ENCODE assay signal across 8 cellular contexts in the genomic region with DNA sequence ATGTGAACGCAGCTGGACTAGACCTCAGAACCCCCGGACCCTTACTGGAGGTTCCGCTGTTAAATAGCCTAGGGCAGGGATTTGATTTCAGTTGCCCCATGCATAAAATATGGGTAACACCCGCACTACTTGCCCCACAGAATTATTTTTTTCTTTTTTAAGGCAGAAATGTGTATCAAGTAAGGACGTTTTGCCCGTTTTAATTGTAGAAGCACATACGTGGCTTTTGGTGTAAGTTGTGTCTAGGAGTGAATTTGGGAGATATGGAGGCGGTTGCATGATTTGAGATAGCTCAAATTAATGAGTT. TPM values are rescaled to one million over a fixed set of nuclear protein-coding genes. Genes with fewer than 3 reads are reported as not detected.
DNase-seq lines count a peak whose midpoint lies in the region; ATAC-seq and TF ChIP-seq lines count a peak whose summit lies in the region.

No MANE protein-coding gene starts in this region.

- in situ Hi-C loops in brain microvascular endothelial cell (cut with HindIII; ENCODE audit: low pct_ligation_motif_present, low sequenced_read_pairs) (no loop called here), transverse colon (cut with MboI; ENCODE audit: low pct_ligation_motif_present in 1 of 4, low pct_unique_long_range_greater_than_20kb in 1 of 4, low sequenced_read_pairs in 3 of 4) (loop anchor here in 1 of 4 donors (25.0 kb wide), 1 partner anchor 862 kb away; a partner anchor contains a TSS)

- H3K4me3 Mint-ChIP-seq in CD14-positive monocyte = peak overlapping the region; percentile 95

- H3K27me3 Mint-ChIP-seq in CD14-positive monocyte (ENCODE audit: low read depth in 3 of 3) = peaks cover 0 to 2% (median 0%) of the 10 kb centered on the region in 3 donors

- H3K4me3 ChIP-seq in brain microvascular endothelial cell (ENCODE audit: low read depth, low read length) = peak overlapping the region; percentile 87
- H3K4me3 ChIP-seq in lower lobe of right lung = peak overlapping the region; percentile 76
- H3K4me3 ChIP-seq in transverse colon = peak overlapping the region; percentile 42 to 85 (median 68)

- TF ChIP-seq CTCF in CD14-positive monocyte (IDR thresholded peaks at IDR 0.05) = no peak
- TF ChIP-seq CTCF in brain microvascular endothelial cell (IDR thresholded peaks at IDR 0.05; ENCODE audit: low read depth, low read length, missing control alignments) = no peak
- no peak for TF ChIP-seq CTCF in lower lobe of right lung (IDR thresholded peaks at IDR 0.05)
- no peak for TF ChIP-seq CTCF in transverse colon (IDR thresholded peaks at IDR 0.05)

- ATAC-seq in HG02943 (IDR thresholded peaks at IDR 0.05; ENCODE audit: low read depth, unreplicated experiment) (peak; percentile 4), lower lobe of right lung (peak in 1 of 2 donors; percentile 16), HG03469 (IDR thresholded peaks at IDR 0.05; ENCODE audit: unreplicated experiment) (no peak), GM18867 (IDR thresholded peaks at IDR 0.05; ENCODE audit: unreplicated experiment) (no peak)

- TF ChIP-seq POLR2A in transverse colon (IDR thresholded peaks at IDR 0.05) = no peak

- H3K36me3 ChIP-seq in brain microvascular endothelial cell (replicated peaks) (no peaks in the 10 kb centered on the region), lower lobe of right lung (no peaks in the 10 kb centered on the region), transverse colon (no peaks in the 10 kb centered on the region)

- H3K4me1 Mint-ChIP-seq in CD14-positive monocyte = peaks cover 46% of the 10 kb centered on the region

- H3K9me3 Mint-ChIP-seq in CD14-positive monocyte = peaks cover 0 to 2% (median 0%) of the 10 kb centered on the region in 7 donors

- H3K27me3 ChIP-seq in brain microvascular endothelial cell (replicated peaks) (no peaks in the 10 kb centered on the region), lower lobe of right lung (ENCODE audit: low read depth) (no peaks in the 10 kb centered on the region), transverse colon (no peaks in the 10 kb centered on the region)

- WGBS in transverse colon (ENCODE audit: low coverage in 1 of 2), 2 donors = 3 to 5% methylated on average over 6 to 8 of the region's 8 CpGs

- peak overlapping the region; percentile 75 to 93 (median 89) for H3K27ac Mint-ChIP-seq in CD14-positive monocyte

- H3K4me1 ChIP-seq in lower lobe of right lung = peaks cover 45% of the 10 kb centered on the region
- peaks cover 3 to 35% (median 14%) of the 10 kb centered on the region in 4 donors for H3K4me1 ChIP-seq in transverse colon

- H3K27ac ChIP-seq in brain microvascular endothelial cell = peak overlapping the region; percentile 75
- peak overlapping the region; percentile 92 for H3K27ac ChIP-seq in lower lobe of right lung
- H3K27ac ChIP-seq in transverse colon = peak overlapping the region; percentile 87 to 96 (median 91)

- intact Hi-C loops in CD14-positive monocyte (cut with micrococcal nuclease) (loop anchor here (10.0 kb wide), 2 partner anchors 255 to 395 kb away; a partner anchor contains a TSS), lower lobe of right lung (cut with DNase I) (no loop called here), transverse colon (cut with DNase I; ENCODE audit: low total_unique reads) (loop anchor here (5.0 to 10.0 kb wide), 2 partner anchors 105 to 252 kb away; no protein-coding TSS in a partner anchor)

- peaks cover 0 to 15% of the 10 kb centered on the region in 2 donors for H3K36me3 Mint-ChIP-seq in CD14-positive monocyte

- no peak for TF ChIP-seq EP300 in transverse colon (IDR thresholded peaks at IDR 0.05; ENCODE audit: low read depth)

- H3K9me3 ChIP-seq in lower lobe of right lung (no peaks in the 10 kb centered on the region), transverse colon (no peaks in the 10 kb centered on the region)

- DNase-seq in CD14-positive monocyte (ENCODE audit: low spot score) = no peak
- DNase-seq in brain microvascular endothelial cell = no peak
- DNase-seq in lower lobe of right lung = no peak
- no peak for DNase-seq in transverse colon
- DNase-seq in SKM-1 (lab: John Stamatoyannopoulos, UW; ENCODE audit: unreplicated experiment) = no peak

RNA-seq across cellular contexts. Expression of a gene that starts 0.6 kb away (rescaled TPM):
- 10 to 100 TPM in 1 of 2 donors, 1 to 10 TPM in 1; 8.3 to 12.4 TPM for polyA plus RNA-seq in CD14-positive monocyte
- total RNA-seq in lower lobe of right lung (19.5 TPM), transverse colon (10 to 100 TPM in 3 of 4 donors, 1 to 10 TPM in 1; 7.9 to 23.2 (median 15.2) TPM)
